In the genomic region with DNA sequence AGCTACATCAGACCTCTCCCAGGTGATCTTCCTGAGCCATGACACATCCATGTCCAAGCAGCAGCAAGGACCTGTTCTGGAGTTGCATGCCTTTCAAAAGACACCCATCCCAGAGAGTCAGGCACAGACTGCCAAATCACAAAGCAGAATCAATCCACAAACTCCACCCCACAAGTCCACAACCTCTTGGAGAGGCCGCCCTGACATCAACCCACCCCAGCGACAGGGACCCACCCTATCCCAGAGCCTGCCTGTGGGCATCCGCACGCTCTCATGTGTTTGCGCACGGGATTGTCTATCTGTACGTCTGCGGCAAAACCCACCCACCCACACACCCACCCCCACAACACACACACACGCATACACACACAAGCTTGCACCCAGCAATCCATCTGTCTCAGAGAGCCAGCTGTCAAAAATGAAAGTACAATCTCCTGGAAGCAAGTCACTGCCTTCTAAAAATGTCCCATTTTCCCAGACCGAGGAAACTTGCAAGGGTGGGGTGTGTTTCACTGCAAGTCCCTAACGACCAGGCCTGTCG, we compare ENCODE assay signal across 1 cellular context.
TF ChIP-seq lines count a peak whose summit lies in the region.

No MANE protein-coding gene starts in this region.

TF ChIP-seq in GM23338, 12 proteins besides CTCF, POLR2A, EP300 and RAD21 (continued from another document):
- TF ChIP-seq, protein P1, sequence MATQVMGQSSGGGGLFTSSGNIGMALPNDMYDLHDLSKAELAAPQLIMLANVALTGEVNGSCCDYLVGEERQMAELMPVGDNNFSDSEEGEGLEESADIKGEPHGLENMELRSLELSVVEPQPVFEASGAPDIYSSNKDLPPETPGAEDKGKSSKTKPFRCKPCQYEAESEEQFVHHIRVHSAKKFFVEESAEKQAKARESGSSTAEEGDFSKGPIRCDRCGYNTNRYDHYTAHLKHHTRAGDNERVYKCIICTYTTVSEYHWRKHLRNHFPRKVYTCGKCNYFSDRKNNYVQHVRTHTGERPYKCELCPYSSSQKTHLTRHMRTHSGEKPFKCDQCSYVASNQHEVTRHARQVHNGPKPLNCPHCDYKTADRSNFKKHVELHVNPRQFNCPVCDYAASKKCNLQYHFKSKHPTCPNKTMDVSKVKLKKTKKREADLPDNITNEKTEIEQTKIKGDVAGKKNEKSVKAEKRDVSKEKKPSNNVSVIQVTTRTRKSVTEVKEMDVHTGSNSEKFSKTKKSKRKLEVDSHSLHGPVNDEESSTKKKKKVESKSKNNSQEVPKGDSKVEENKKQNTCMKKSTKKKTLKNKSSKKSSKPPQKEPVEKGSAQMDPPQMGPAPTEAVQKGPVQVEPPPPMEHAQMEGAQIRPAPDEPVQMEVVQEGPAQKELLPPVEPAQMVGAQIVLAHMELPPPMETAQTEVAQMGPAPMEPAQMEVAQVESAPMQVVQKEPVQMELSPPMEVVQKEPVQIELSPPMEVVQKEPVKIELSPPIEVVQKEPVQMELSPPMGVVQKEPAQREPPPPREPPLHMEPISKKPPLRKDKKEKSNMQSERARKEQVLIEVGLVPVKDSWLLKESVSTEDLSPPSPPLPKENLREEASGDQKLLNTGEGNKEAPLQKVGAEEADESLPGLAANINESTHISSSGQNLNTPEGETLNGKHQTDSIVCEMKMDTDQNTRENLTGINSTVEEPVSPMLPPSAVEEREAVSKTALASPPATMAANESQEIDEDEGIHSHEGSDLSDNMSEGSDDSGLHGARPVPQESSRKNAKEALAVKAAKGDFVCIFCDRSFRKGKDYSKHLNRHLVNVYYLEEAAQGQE (IDR thresholded peaks at IDR 0.05; ENCODE audit: unreplicated experiment), result no peak
- TF ChIP-seq, protein P2, sequence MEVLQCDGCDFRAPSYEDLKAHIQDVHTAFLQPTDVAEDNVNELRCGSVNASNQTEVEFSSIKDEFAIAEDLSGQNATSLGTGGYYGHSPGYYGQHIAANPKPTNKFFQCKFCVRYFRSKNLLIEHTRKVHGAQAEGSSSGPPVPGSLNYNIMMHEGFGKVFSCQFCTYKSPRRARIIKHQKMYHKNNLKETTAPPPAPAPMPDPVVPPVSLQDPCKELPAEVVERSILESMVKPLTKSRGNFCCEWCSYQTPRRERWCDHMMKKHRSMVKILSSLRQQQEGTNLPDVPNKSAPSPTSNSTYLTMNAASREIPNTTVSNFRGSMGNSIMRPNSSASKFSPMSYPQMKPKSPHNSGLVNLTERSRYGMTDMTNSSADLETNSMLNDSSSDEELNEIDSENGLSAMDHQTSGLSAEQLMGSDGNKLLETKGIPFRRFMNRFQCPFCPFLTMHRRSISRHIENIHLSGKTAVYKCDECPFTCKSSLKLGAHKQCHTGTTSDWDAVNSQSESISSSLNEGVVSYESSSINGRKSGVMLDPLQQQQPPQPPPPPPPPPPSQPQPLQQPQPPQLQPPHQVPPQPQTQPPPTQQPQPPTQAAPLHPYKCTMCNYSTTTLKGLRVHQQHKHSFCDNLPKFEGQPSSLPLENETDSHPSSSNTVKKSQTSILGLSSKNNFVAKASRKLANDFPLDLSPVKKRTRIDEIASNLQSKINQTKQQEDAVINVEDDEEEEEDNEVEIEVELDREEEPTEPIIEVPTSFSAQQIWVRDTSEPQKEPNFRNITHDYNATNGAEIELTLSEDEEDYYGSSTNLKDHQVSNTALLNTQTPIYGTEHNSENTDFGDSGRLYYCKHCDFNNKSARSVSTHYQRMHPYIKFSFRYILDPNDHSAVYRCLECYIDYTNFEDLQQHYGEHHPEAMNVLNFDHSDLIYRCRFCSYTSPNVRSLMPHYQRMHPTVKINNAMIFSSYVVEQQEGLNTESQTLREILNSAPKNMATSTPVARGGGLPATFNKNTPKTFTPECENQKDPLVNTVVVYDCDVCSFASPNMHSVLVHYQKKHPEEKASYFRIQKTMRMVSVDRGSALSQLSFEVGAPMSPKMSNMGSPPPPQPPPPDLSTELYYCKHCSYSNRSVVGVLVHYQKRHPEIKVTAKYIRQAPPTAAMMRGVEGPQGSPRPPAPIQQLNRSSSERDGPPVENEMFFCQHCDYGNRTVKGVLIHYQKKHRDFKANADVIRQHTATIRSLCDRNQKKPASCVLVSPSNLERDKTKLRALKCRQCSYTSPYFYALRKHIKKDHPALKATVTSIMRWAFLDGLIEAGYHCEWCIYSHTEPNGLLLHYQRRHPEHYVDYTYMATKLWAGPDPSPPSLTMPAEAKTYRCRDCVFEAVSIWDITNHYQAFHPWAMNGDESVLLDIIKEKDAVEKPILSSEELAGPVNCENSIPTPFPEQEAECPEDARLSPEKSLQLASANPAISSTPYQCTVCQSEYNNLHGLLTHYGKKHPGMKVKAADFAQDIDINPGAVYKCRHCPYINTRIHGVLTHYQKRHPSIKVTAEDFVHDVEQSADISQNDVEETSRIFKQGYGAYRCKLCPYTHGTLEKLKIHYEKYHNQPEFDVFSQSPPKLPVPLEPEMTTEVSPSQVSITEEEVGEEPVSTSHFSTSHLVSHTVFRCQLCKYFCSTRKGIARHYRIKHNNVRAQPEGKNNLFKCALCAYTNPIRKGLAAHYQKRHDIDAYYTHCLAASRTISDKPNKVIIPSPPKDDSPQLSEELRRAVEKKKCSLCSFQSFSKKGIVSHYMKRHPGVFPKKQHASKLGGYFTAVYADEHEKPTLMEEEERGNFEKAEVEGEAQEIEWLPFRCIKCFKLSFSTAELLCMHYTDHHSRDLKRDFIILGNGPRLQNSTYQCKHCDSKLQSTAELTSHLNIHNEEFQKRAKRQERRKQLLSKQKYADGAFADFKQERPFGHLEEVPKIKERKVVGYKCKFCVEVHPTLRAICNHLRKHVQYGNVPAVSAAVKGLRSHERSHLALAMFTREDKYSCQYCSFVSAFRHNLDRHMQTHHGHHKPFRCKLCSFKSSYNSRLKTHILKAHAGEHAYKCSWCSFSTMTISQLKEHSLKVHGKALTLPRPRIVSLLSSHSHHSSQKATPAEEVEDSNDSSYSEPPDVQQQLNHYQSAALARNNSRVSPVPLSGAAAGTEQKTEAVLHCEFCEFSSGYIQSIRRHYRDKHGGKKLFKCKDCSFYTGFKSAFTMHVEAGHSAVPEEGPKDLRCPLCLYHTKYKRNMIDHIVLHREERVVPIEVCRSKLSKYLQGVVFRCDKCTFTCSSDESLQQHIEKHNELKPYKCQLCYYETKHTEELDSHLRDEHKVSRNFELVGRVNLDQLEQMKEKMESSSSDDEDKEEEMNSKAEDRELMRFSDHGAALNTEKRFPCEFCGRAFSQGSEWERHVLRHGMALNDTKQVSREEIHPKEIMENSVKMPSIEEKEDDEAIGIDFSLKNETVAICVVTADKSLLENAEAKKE (CRISPR knock-in tag; IDR thresholded peaks at IDR 0.05), result no peak
- no peak for TF ChIP-seq STAT1 (IDR thresholded peaks at IDR 0.05; ENCODE audit: unreplicated experiment)
- no peak for TF ChIP-seq EZH2phosphoT487 (IDR thresholded peaks at IDR 0.05; ENCODE audit: unreplicated experiment)
- no peak for TF ChIP-seq POLR2AphosphoS5 (IDR thresholded peaks at IDR 0.05; ENCODE audit: low read depth)
- no peak for TF ChIP-seq JUNB (IDR thresholded peaks at IDR 0.05; ENCODE audit: unreplicated experiment)
